ENCODE assay signal across 15 cellular contexts in the genomic region with DNA sequence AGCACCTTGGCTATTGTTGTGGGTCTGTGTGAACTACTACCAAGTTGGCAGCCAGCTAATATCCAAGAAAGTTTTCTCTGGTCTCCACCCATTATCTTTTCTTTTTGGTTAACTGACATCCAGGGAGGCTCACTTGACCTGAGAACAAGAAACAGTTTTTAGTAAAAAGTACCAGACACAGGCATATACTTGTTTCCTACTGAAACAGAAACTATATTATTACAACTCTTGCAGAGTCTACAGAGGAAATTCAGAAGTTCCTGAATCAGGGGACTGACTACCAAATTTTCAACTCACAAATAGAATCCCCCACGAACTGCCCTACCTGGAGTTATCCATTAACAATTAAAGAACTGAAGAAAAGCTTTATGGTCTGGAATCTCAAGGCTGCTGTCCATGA.
A peak's percentile ranks its signal among the peaks of the same experiment; 100 is the strongest.
DNase-seq lines count a peak whose midpoint lies in the region; ATAC-seq, FAIRE-seq and TF ChIP-seq lines count a peak whose summit lies in the region.
"Had no signal": no experiment of that assay in that cellular context is flagged by ENCODE, and none has a peak within 500 bp of the region (broad histone marks: within the 10 kb centered on the region; RNA-seq: fewer than 3 reads in every experiment).

No MANE protein-coding gene starts in this region.

- H3K4me3 ChIP-seq in OCI-LY3 (ENCODE audit: low read length) (peak overlapping the region; percentile 48), smooth muscle cell (no peak overlapping the region)
- H3K4me3 ChIP-seq: left ventricle myocardium inferior, neural progenitor cell had no signal

- H3K9me3 Mint-ChIP-seq in mesothelial cell of epicardium: no peaks in the 10 kb centered on the region
- H3K9me3 Mint-ChIP-seq: neural progenitor cell had no signal

- no peaks in the 10 kb centered on the region for H3K36me3 Mint-ChIP-seq in mesothelial cell of epicardium
- H3K36me3 Mint-ChIP-seq: neural progenitor cell had no signal

- H3F3A ChIP-seq in smooth muscle cell (ENCODE audit: low read depth): no peaks in the 10 kb centered on the region

- TF ChIP-seq CTCF in OCI-LY3 (IDR thresholded peaks at IDR 0.05; ENCODE audit: low read depth, low read length): no peak
- no peak for TF ChIP-seq CTCF in smooth muscle cell (IDR thresholded peaks at IDR 0.05; ENCODE audit: borderline replicate concordance, insufficient read depth, poor library complexity, severe bottlenecking)
- TF ChIP-seq CTCF in mesothelial cell of epicardium (IDR thresholded peaks at IDR 0.05; ENCODE audit: unreplicated experiment): no peak

- H2AFZ ChIP-seq in OCI-LY3 (ENCODE audit: low read depth, low read length): peak overlapping the region; percentile 90
- H2AFZ ChIP-seq in smooth muscle cell (ENCODE audit: low read depth): no peak overlapping the region
- H2AFZ ChIP-seq: neural progenitor cell had no signal

- DNase-seq in smooth muscle cell (lab: John Stamatoyannopoulos, UW; ENCODE audit: unreplicated experiment) (no peak), RCC 7860 (ENCODE audit: low spot score) (no peak), mesothelial cell of epicardium (ENCODE audit: low spot score in 2 of 2, unreplicated experiment in 2 of 2) (no peak)
- DNase-seq: activated CD4-positive, alpha-beta T cell treated with anti-CD3 and anti-CD28 coated beads for 4 hours; head of caudate nucleus; left ventricle myocardium inferior; NCI-H1048; NCI-H69 had no signal

- 75% methylated on average over 1 of the region's 1 CpG for WGBS in smooth muscle cell (ENCODE audit: low lambda C conversion rate)

- H3K9me3 ChIP-seq in OCI-LY3 (ENCODE audit: insufficient read depth, low read length): no peaks in the 10 kb centered on the region
- no peaks in the 10 kb centered on the region for H3K9me3 ChIP-seq in smooth muscle cell (replicated peaks; ENCODE audit: low read depth)
- H3K9me3 ChIP-seq: left ventricle myocardium inferior had no signal

- H3K27me3 ChIP-seq in OCI-LY3 (ENCODE audit: low read depth, low read length) (no peaks in the 10 kb centered on the region), smooth muscle cell (ENCODE audit: low read depth) (no peaks in the 10 kb centered on the region)
- H3K27me3 ChIP-seq: neural progenitor cell had no signal

- H3K4me1 Mint-ChIP-seq in mesothelial cell of epicardium: peaks cover 13% of the 10 kb centered on the region
- H3K4me1 Mint-ChIP-seq: activated T-helper 17 cell treated with anti-CD3 and anti-CD28 coated beads, Interleukin-2, amount 50 U/mL, for 72 hours had no signal

- no peak overlapping the region for H3K27ac Mint-ChIP-seq in mesothelial cell of epicardium
- H3K27ac Mint-ChIP-seq: activated T-helper 17 cell treated with anti-CD3 and anti-CD28 coated beads, Interleukin-2, amount 50 U/mL, for 72 hours; neural progenitor cell had no signal

- H3K27ac ChIP-seq in OCI-LY3 (ENCODE audit: low read length) (peak overlapping the region; percentile 54), smooth muscle cell (ENCODE audit: low read depth) (no peak overlapping the region)
- H3K27ac ChIP-seq: left ventricle myocardium inferior, neural progenitor cell had no signal

- FAIRE-seq in RCC 7860 (lab: Jason Lieb, UNC): no peak
- FAIRE-seq: bronchial epithelial cell had no signal

- H3K4me2 ChIP-seq in OCI-LY3 (ENCODE audit: low read length) (peak overlapping the region; percentile 79), smooth muscle cell (no peak overlapping the region)
- H3K4me2 ChIP-seq: neural progenitor cell had no signal

- H4K20me1 ChIP-seq in OCI-LY3 (ENCODE audit: insufficient read depth, low read length) (no peaks in the 10 kb centered on the region), smooth muscle cell (ENCODE audit: low read depth) (no peaks in the 10 kb centered on the region)

- H3K9ac ChIP-seq in OCI-LY3 (ENCODE audit: low read length) (peak overlapping the region; percentile 42; the same call in 1 of the 2 replicates), smooth muscle cell (ENCODE audit: low read depth) (no peak overlapping the region)
- H3K9ac ChIP-seq: neural progenitor cell had no signal

- ATAC-seq in GM18873 (IDR thresholded peaks at IDR 0.05; ENCODE audit: low FRiP score, unreplicated experiment): peak; percentile 92
- ATAC-seq in GM21529 (IDR thresholded peaks at IDR 0.05; ENCODE audit: unreplicated experiment): peak; percentile 93
- peak; percentile 74 for ATAC-seq in HG03060 (IDR thresholded peaks at IDR 0.05; ENCODE audit: low read depth, unreplicated experiment)
- ATAC-seq: activated T-helper 17 cell treated with anti-CD3 and anti-CD28 coated beads, Interleukin-2, amount 50 U/mL, for 72 hours had no signal

- H3K4me3 Mint-ChIP-seq in mesothelial cell of epicardium: no peak overlapping the region
- H3K4me3 Mint-ChIP-seq: activated T-helper 17 cell treated with anti-CD3 and anti-CD28 coated beads, Interleukin-2, amount 50 U/mL, for 72 hours; neural progenitor cell had no signal

- H3K79me2 ChIP-seq in OCI-LY3 (ENCODE audit: low read length): no peaks in the 10 kb centered on the region
- no peaks in the 10 kb centered on the region for H3K79me2 ChIP-seq in smooth muscle cell (ENCODE audit: low read depth)

- H3K27me3 Mint-ChIP-seq in mesothelial cell of epicardium (ENCODE audit: low read depth): no peaks in the 10 kb centered on the region
- H3K27me3 Mint-ChIP-seq: activated T-helper 17 cell treated with anti-CD3 and anti-CD28 coated beads, Interleukin-2, amount 50 U/mL, for 72 hours had no signal

- no peaks in the 10 kb centered on the region for H3K36me3 ChIP-seq in OCI-LY3 (replicated peaks; ENCODE audit: low read depth, low read length)
- no peaks in the 10 kb centered on the region for H3K36me3 ChIP-seq in smooth muscle cell (ENCODE audit: low read depth)
- H3K36me3 ChIP-seq: left ventricle myocardium inferior, neural progenitor cell had no signal

- H3K4me1 ChIP-seq in OCI-LY3 (ENCODE audit: low read length) (peaks cover 17% of the 10 kb centered on the region), smooth muscle cell (ENCODE audit: low read depth) (no peaks in the 10 kb centered on the region)
- H3K4me1 ChIP-seq: left ventricle myocardium inferior, neural progenitor cell had no signal
